8 cellular contexts compared by ENCODE assay signal in genomic region chr3:159988617-159989251, GRCh38. TPM values are rescaled to one million over a fixed set of nuclear protein-coding genes. Genes with fewer than 3 reads are reported as not detected.
DNase-seq lines count a peak whose midpoint lies in the region; ATAC-seq and TF ChIP-seq lines count a peak whose summit lies in the region.

TSS of gene IL12A (plus strand) at chr3:159988835.

- peak; percentile 90 for TF ChIP-seq CTCF in activated B cell treated with CpG ODN at 0.5 μM for 24 hours (IDR thresholded peaks at IDR 0.05)

- peak; percentile 24 to 76 (median 69) for DNase-seq in NCI-H1417 (lab: John Stamatoyannopoulos, UW)
- DNase-seq in NCI-H1417 treated with DMSO at 0.1 percent for 48 hours (lab: John Stamatoyannopoulos, UW) = no peak
- peak; percentile 5 for DNase-seq in NCI-H1092 (lab: John Stamatoyannopoulos, UW)
- peak; percentile 90 for DNase-seq in activated B cell treated with CpG ODN at 0.5 μM for 24 hours
- peak; percentile 69 for DNase-seq in central memory CD4-positive, alpha-beta T cell
- peak; percentile 85 for DNase-seq in kidney tubule cell (ENCODE audit: low spot score)
- DNase-seq in stimulated activated CD4-positive, alpha-beta T cell treated with anti-CD3 and anti-CD28 coated beads, Interleukin-1b, Interleukin-23, amount 100 ng/mL, for 4 hours (ENCODE audit: low read depth in 2 of 2) = peak; percentile 74 to 76

- H3K9me3 Mint-ChIP-seq in activated B cell treated with CpG ODN at 0.5 μM for 24 hours = no peaks in the 10 kb centered on the region

- intact Hi-C loops in activated B cell treated with CpG ODN at 0.5 μM for 24 hours (cut with micrococcal nuclease) = loop anchor here (1.0 to 5.0 kb wide), 14 partner anchors 15 to 766 kb away; partner anchors contain the start of genes C3orf80, IFT80, KPNA4 and SMC4

- peaks cover 53% of the 10 kb centered on the region for H3K4me1 Mint-ChIP-seq in activated B cell treated with CpG ODN at 0.5 μM for 24 hours

- CTCF ChIA-PET in activated B cell treated with CpG ODN at 0.5 μM for 24 hours (lab: Charles Lee) = interaction anchor here (0.5 to 8.2 kb wide), 16 partner anchors 12 to 425 kb away, joined by 3 to 91 read pairs (median 4); no protein-coding TSS in a partner anchor

- ATAC-seq in HG02623 (IDR thresholded peaks at IDR 0.05; ENCODE audit: unreplicated experiment) (peak; percentile 92), activated B cell treated with CpG ODN at 0.5 μM for 24 hours (ENCODE audit: low read depth) (peak; percentile 94)

- H3K27me3 Mint-ChIP-seq in activated B cell treated with CpG ODN at 0.5 μM for 24 hours = no peaks in the 10 kb centered on the region

- peak within 1 kb of the TSS; percentile 90 for H3K4me3 Mint-ChIP-seq in activated B cell treated with CpG ODN at 0.5 μM for 24 hours

- peaks cover 12% of the 10 kb centered on the region for H3K36me3 Mint-ChIP-seq in activated B cell treated with CpG ODN at 0.5 μM for 24 hours (ENCODE audit: low read depth)

- H3K27ac Mint-ChIP-seq in activated B cell treated with CpG ODN at 0.5 μM for 24 hours = peak within 1 kb of the TSS; percentile 80

- POLR2A ChIA-PET in activated B cell treated with CpG ODN at 0.5 μM for 24 hours (lab: Charles Lee) = interaction anchor here (0.5 to 3.2 kb wide), 10 partner anchors 15 to 103 kb away, joined by 3 to 17 read pairs (median 5); no protein-coding TSS in a partner anchor

RNA-seq across cellular contexts. Expression of gene IL12A, which starts in this region (rescaled TPM):
- 7.0 and 7.8 TPM in 2 replicates for total RNA-seq in activated B cell treated with CpG ODN at 0.5 μM for 24 hours
